ENCODE assay signal across 25 cellular contexts in genomic region chr4:18578307-18578706, GRCh38.
DNase-seq lines count a peak whose midpoint lies in the region; ATAC-seq and TF ChIP-seq lines count a peak whose summit lies in the region.
"Had no signal": no experiment of that assay in that cellular context is flagged by ENCODE, and none has a peak within 500 bp of the region (broad histone marks: within the 10 kb centered on the region; RNA-seq: fewer than 3 reads in every experiment).

No MANE protein-coding gene starts in this region.

- H3K4me3 Mint-ChIP-seq in GM23338: no peak overlapping the region
- no peak overlapping the region for H3K4me3 Mint-ChIP-seq in neural progenitor cell
- no peak overlapping the region for H3K4me3 Mint-ChIP-seq in activated CD4-positive, alpha-beta T cell treated with anti-CD3 and anti-CD28 coated beads for 36 hours
- H3K4me3 Mint-ChIP-seq: brain; CD8-positive, alpha-beta memory T cell; natural killer cell treated with Interleukin-12 subunit alpha and Interleukin-12 subunit beta and Interleukin-15 and Interleukin-18, amount 100 ng/mL, for 72 hours had no signal

- H3F3A ChIP-seq in GM23338 (replicated peaks; ENCODE audit: low read depth) (no peaks in the 10 kb centered on the region), neural progenitor cell (ENCODE audit: low read depth) (peaks cover 7% of the 10 kb centered on the region)

- no peaks in the 10 kb centered on the region for H3K9me3 ChIP-seq in neural progenitor cell (ENCODE audit: low read depth)
- H3K9me3 ChIP-seq: tibial artery had no signal

- no peak for TF ChIP-seq CTCF in GM23338 (conservative IDR thresholded peaks at IDR 0.05; ENCODE audit: low read depth in 2 of 2)
- no peak for TF ChIP-seq CTCF in neural progenitor cell (IDR thresholded peaks at IDR 0.05)

- H3K9me3 Mint-ChIP-seq in GM23338 (no peaks in the 10 kb centered on the region), neural progenitor cell (no peaks in the 10 kb centered on the region)
- H3K9me3 Mint-ChIP-seq in activated CD4-positive, alpha-beta T cell treated with anti-CD3 and anti-CD28 coated beads for 36 hours (ENCODE audit: low read depth): no peaks in the 10 kb centered on the region
- H3K9me3 Mint-ChIP-seq: activated T-helper 2 cell treated with anti-CD3 and anti-CD28 coated beads, Interferon-gamma antibody, Interleukin-2, Interleukin-4, amounts not matched to agents 10 μg/mL and 5 μg/mL and 100 μg/mL, durations not matched to agents 14 hours and 24 hours and 36 hours; brain; CD8-positive, alpha-beta memory T cell; natural killer cell treated with Interleukin-12 subunit alpha and Interleukin-12 subunit beta and Interleukin-15 and Interleukin-18, amount 100 ng/mL, for 72 hours had no signal

- DNase-seq in GM23338 (ENCODE audit: low spot score): no peak
- DNase-seq in neural progenitor cell (ENCODE audit: low spot score): no peak
- DNase-seq in head of caudate nucleus: no peak
- DNase-seq in activated CD4-positive, alpha-beta T cell treated with anti-CD3 and anti-CD28 coated beads for 36 hours: no peak
- DNase-seq in NCI-H526 (lab: John Stamatoyannopoulos, UW): no peak
- DNase-seq: activated naive CD4-positive, alpha-beta T cell treated with anti-CD3 and anti-CD28 coated beads, Interleukin-2, amount 50 U/mL, for 16 hours; CD8-positive, alpha-beta memory T cell; EL; glutamatergic neuron; GOT3; KG1; MM.1S; NCI-H2029; NCI-H526 treated with DMSO at 0.1 percent for 48 hours; Right ventricle myocardium superior; stimulated activated CD4-positive, alpha-beta T cell treated with anti-CD3 and anti-CD28 coated beads, Interleukin-4, amount 100 ng/mL, for 24 hours; tibial artery had no signal

- H3K36me3 ChIP-seq in GM23338 (ENCODE audit: insufficient read depth) (no peaks in the 10 kb centered on the region), neural progenitor cell (no peaks in the 10 kb centered on the region)
- H3K36me3 ChIP-seq: tibial artery had no signal

- CTCF ChIA-PET in activated CD4-positive, alpha-beta T cell treated with anti-CD3 and anti-CD28 coated beads for 36 hours (lab: Charles Lee): interaction anchor here (0.7 kb wide), 1 partner anchor 9 kb away, joined by 3 read pairs; no protein-coding TSS in a partner anchor

- H3K4me1 ChIP-seq in GM23338 (ENCODE audit: insufficient read depth) (peaks cover 15% of the 10 kb centered on the region), neural progenitor cell (peaks cover 17% of the 10 kb centered on the region)
- H3K4me1 ChIP-seq: tibial artery had no signal

- H3K4me1 Mint-ChIP-seq in GM23338 (peaks cover 17% of the 10 kb centered on the region), neural progenitor cell (peaks cover 15% of the 10 kb centered on the region)
- no peaks in the 10 kb centered on the region for H3K4me1 Mint-ChIP-seq in activated CD4-positive, alpha-beta T cell treated with anti-CD3 and anti-CD28 coated beads for 36 hours
- H3K4me1 Mint-ChIP-seq: CD8-positive, alpha-beta memory T cell had no signal

- POLR2A ChIA-PET in activated CD4-positive, alpha-beta T cell treated with anti-CD3 and anti-CD28 coated beads for 36 hours (lab: Charles Lee): no interaction called here

- H3K9ac ChIP-seq in neural progenitor cell: no peak overlapping the region

- H3K27ac ChIP-seq in GM23338 (ENCODE audit: low read depth) (no peak overlapping the region), neural progenitor cell (peak overlapping the region; percentile 46)
- H3K27ac ChIP-seq: tibial artery had no signal

- H3K79me2 ChIP-seq in GM23338 (replicated peaks; ENCODE audit: insufficient read depth) (no peaks in the 10 kb centered on the region), neural progenitor cell (ENCODE audit: low read depth) (no peaks in the 10 kb centered on the region)

- ATAC-seq in GM18907 (IDR thresholded peaks at IDR 0.05; ENCODE audit: unreplicated experiment): peak; percentile 45
- ATAC-seq in GM23338: no peak
- peak; percentile 77 for ATAC-seq in HG03439 (IDR thresholded peaks at IDR 0.05; ENCODE audit: unreplicated experiment)
- ATAC-seq in activated CD4-positive, alpha-beta T cell treated with anti-CD3 and anti-CD28 coated beads for 36 hours: no peak
- ATAC-seq: esophagus mucosa; left lobe of liver; natural killer cell treated with Interleukin-12 subunit alpha and Interleukin-12 subunit beta and Interleukin-15 and Interleukin-18, amount 100 ng/mL, for 72 hours; Panc1 had no signal

- peak overlapping the region; percentile 83 for H2AFZ ChIP-seq in GM23338
- peak overlapping the region; percentile 82 for H2AFZ ChIP-seq in neural progenitor cell (replicated peaks)

- H3K9me2 ChIP-seq in GM23338 (ENCODE audit: insufficient read depth): no peaks in the 10 kb centered on the region

- H3K4me2 ChIP-seq in GM23338 (no peak overlapping the region), neural progenitor cell (peak overlapping the region; percentile 54)

- intact Hi-C loops in head of caudate nucleus (cut with DNase I): no loop called here
- intact Hi-C loops in activated CD4-positive, alpha-beta T cell treated with anti-CD3 and anti-CD28 coated beads for 36 hours (cut with DNase I, micrococcal nuclease): no loop called here

- H4K20me1 ChIP-seq in GM23338 (replicated peaks; ENCODE audit: insufficient read depth) (no peaks in the 10 kb centered on the region), neural progenitor cell (ENCODE audit: low read depth) (no peaks in the 10 kb centered on the region)

- no peak overlapping the region for H3K4me3 ChIP-seq in GM23338
- no peak overlapping the region for H3K4me3 ChIP-seq in neural progenitor cell
- H3K4me3 ChIP-seq: tibial artery had no signal

- no peaks in the 10 kb centered on the region for H3K27me3 Mint-ChIP-seq in GM23338 (ENCODE audit: insufficient read depth, low read depth, poor library complexity)
- no peaks in the 10 kb centered on the region for H3K27me3 Mint-ChIP-seq in neural progenitor cell (ENCODE audit: insufficient read depth, low read depth)
- peaks cover 22% of the 10 kb centered on the region for H3K27me3 Mint-ChIP-seq in activated CD4-positive, alpha-beta T cell treated with anti-CD3 and anti-CD28 coated beads for 36 hours
- H3K27me3 Mint-ChIP-seq: brain had no signal

- H3K27ac Mint-ChIP-seq in GM23338: peak overlapping the region; percentile 10; the same call in 1 of the 2 replicates
- H3K27ac Mint-ChIP-seq in neural progenitor cell: no peak overlapping the region
- no peak overlapping the region for H3K27ac Mint-ChIP-seq in activated CD4-positive, alpha-beta T cell treated with anti-CD3 and anti-CD28 coated beads for 36 hours
- H3K27ac Mint-ChIP-seq: activated T-helper 2 cell treated with anti-CD3 and anti-CD28 coated beads, Interferon-gamma antibody, Interleukin-2, Interleukin-4, amounts not matched to agents 10 μg/mL and 5 μg/mL and 100 μg/mL, durations not matched to agents 14 hours and 24 hours and 36 hours; CD8-positive, alpha-beta memory T cell; natural killer cell treated with Interleukin-12 subunit alpha and Interleukin-12 subunit beta and Interleukin-15 and Interleukin-18, amount 100 ng/mL, for 72 hours had no signal

- H3K36me3 Mint-ChIP-seq in GM23338 (ENCODE audit: low read depth): no peaks in the 10 kb centered on the region
- no peaks in the 10 kb centered on the region for H3K36me3 Mint-ChIP-seq in neural progenitor cell
- H3K36me3 Mint-ChIP-seq in activated CD4-positive, alpha-beta T cell treated with anti-CD3 and anti-CD28 coated beads for 36 hours (ENCODE audit: low read depth): no peaks in the 10 kb centered on the region
- H3K36me3 Mint-ChIP-seq: brain; CD8-positive, alpha-beta memory T cell; natural killer cell treated with Interleukin-12 subunit alpha and Interleukin-12 subunit beta and Interleukin-15 and Interleukin-18, amount 100 ng/mL, for 72 hours had no signal

- no peaks in the 10 kb centered on the region for H3K27me3 ChIP-seq in GM23338 (ENCODE audit: insufficient read depth)
- H3K27me3 ChIP-seq in neural progenitor cell: no peaks in the 10 kb centered on the region
- H3K27me3 ChIP-seq: tibial artery had no signal

Comparison
In these comparisons a context has a peak if more than half of its experiments do, and no peak if none do; other contexts are left out.
1. ATAC-seq: peak in GM18907 (single experiment) and HG03439 (single experiment); none in GM23338 (single experiment) and activated CD4-positive, alpha-beta T cell treated with anti-CD3 and anti-CD28 coated beads for 36 hours (single experiment).